ENCODE assay signal across 8 cellular contexts in the genomic region with DNA sequence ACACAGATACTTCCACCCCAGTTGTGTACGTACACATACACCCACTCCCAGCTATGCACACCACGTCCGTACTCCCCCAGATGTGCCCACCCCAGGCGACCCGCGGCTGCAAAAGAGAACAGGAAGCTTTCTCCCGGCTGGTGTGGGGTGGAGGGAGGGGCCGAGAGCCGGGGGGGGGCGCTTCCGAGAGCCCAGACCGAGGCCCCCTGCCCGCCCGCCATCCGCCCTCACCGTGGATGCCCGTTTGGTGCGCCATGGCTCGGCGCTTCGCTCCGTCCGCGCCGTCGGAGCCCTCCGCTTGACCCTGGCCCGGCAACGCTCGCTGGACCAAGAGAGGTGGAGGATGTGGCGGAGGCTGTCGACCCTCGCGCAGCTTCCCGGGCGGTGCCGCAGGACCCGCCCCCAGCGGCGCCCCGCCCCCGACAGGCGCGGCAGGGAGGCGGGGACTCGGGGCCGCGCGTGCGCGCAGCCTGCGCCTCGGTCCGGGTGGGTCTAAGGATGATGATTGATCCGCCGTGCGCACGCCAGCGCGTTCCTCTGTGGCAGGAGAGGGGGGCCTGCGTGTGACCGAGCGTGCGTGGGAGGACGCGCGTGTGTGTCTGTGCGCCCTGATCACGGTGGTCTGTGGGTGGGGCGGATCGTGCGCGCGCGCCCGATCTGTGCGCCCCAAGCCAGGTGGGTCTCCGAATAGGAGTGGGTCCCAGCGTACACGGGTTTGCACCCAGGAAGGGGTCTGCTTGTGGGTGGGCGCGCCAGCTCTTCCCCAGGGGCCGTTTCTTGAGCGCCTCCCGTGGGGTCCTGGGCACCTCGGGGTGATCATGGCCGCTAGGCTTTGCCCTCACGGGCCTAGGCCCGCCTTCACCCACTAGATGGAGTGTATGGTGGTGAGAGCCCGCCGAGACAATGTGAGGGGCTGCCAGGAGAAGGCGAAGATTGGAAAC. TPM values are rescaled to one million over a fixed set of nuclear protein-coding genes. Genes with fewer than 3 reads are reported as not detected.
DNase-seq lines count a peak whose midpoint lies in the region; ATAC-seq and TF ChIP-seq lines count a peak whose summit lies in the region.

A gene (minus strand): TSS at position 398 of the 941 bp plus-strand sequence. CDS start 142 bp downstream, at position 256.

- H3K4ac ChIP-seq in IMR-90 (ENCODE audit: low read depth, low read length), result peak within 1 kb of the TSS; percentile 97

- peak within 1 kb of the TSS; percentile 83 for H3K4me3 ChIP-seq in IMR-90 (ENCODE audit: insufficient read depth, low read depth, low read length)
- H3K4me3 ChIP-seq in SK-N-SH (ENCODE audit: low read depth in 2 of 2, low read length in 1 of 2), result peak within 1 kb of the TSS; percentile 90 to 97
- peak within 1 kb of the TSS; percentile 94 for H3K4me3 ChIP-seq in osteoblast (ENCODE audit: insufficient read depth, low read length)
- H3K4me3 ChIP-seq in testis, result peak within 1 kb of the TSS; percentile 87 to 94

- H3F3A ChIP-seq in SK-N-SH (replicated peaks; ENCODE audit: insufficient read depth), result peaks cover 24% of the 10 kb centered on the region

- peak within 1 kb of the TSS; percentile 75 for H3K18ac ChIP-seq in IMR-90 (ENCODE audit: low read depth, low read length)

- H4K8ac ChIP-seq in IMR-90 (ENCODE audit: low read depth in 2 of 2, low read length in 2 of 2), result peak within 1 kb of the TSS; percentile 95 to 96

- no TSS peak for BruUV-seq in IMR-90 (replicated peaks; lab: Mats Ljungman, UMichigan)

- POLR2A ChIA-PET in IMR-90 (lab: Charles Lee; ENCODE audit: unreplicated experiment), result interaction anchor here (0.6 kb wide), 1 partner anchor 38 kb away, joined by 9 read pairs; no protein-coding TSS in a partner anchor
- POLR2A ChIA-PET in SK-N-SH (lab: Yijun Ruan, JAX), result interaction anchor here (0.7 to 4.6 kb wide), 8 partner anchors 9 to 243 kb away, joined by 3 to 67 read pairs (median 3); a partner anchor contains a TSS

- peak within 1 kb of the TSS; percentile 75 for H3K56ac ChIP-seq in IMR-90 (ENCODE audit: extremely low read depth, insufficient read depth, low read length)

- ATAC-seq in GM21447 (IDR thresholded peaks at IDR 0.05; ENCODE audit: unreplicated experiment), result peak; percentile 64
- peak; percentile 84 for ATAC-seq in IMR-90 (ENCODE audit: low read depth)

- H2BK5ac ChIP-seq in IMR-90 (ENCODE audit: low read depth, low read length, poor library complexity, severe bottlenecking), result peak within 1 kb of the TSS; percentile 92

- TF ChIP-seq RAD21 in IMR-90 (IDR thresholded peaks at IDR 0.05; ENCODE audit: low read length), result no peak
- no peak for TF ChIP-seq RAD21 in SK-N-SH (IDR thresholded peaks at IDR 0.05; ENCODE audit: low read length)

- H3K9me3 ChIP-seq in IMR-90 (ENCODE audit: control insufficient read depth, insufficient read depth, low read length), result 0 out of 2 replicates have a peak, but pooled peaks cover 1% of the 10 kb centered on the region
- no peaks in the 10 kb centered on the region for H3K9me3 ChIP-seq in SK-N-SH
- H3K9me3 ChIP-seq in osteoblast (ENCODE audit: low read depth, low read length), result no peaks in the 10 kb centered on the region
- H3K9me3 ChIP-seq in testis, result no peaks in the 10 kb centered on the region

- H3K23ac ChIP-seq in IMR-90 (ENCODE audit: low read depth, low read length), result peak within 1 kb of the TSS; percentile 96

- H3K79me1 ChIP-seq in IMR-90 (ENCODE audit: low read depth in 1 of 2, low read length in 2 of 2), result peaks cover 14 to 76% of the 10 kb centered on the region in 2 experiments

- TF ChIP-seq POLR2A in IMR-90 (IDR thresholded peaks at IDR 0.05; ENCODE audit: low read depth, low read length) (peak; percentile 71), testis (IDR thresholded peaks at IDR 0.05) (no peak)

- TF ChIP-seq CTCF in IMR-90 (conservative IDR thresholded peaks at IDR 0.05; ENCODE audit: low read depth, low read length), result 0 out of 2 replicates have a peak, but pooled peaks have one; percentile 25
- TF ChIP-seq CTCF in SK-N-SH (IDR thresholded peaks at IDR 0.05), result peak; percentile 53
- TF ChIP-seq CTCF in osteoblast (IDR thresholded peaks at IDR 0.05; ENCODE audit: extremely low read depth, low read depth, low read length), result peak; percentile 36
- peak; percentile 16 to 50 (median 36) for TF ChIP-seq CTCF in testis (IDR thresholded peaks at IDR 0.05)

- H3K4me1 ChIP-seq in IMR-90 (ENCODE audit: control insufficient read depth, insufficient read depth, low read length), result peaks cover 26% of the 10 kb centered on the region
- H3K4me1 ChIP-seq in SK-N-SH (ENCODE audit: control insufficient read depth in 1 of 2, insufficient read depth in 2 of 2, low read depth in 1 of 2, low read length in 1 of 2), result peaks cover 8 to 49% of the 10 kb centered on the region in 2 experiments
- peaks cover 42% of the 10 kb centered on the region for H3K4me1 ChIP-seq in osteoblast (ENCODE audit: insufficient read depth, low read length)
- H3K4me1 ChIP-seq in testis, result peaks cover 38% of the 10 kb centered on the region

- H3K36me3 ChIP-seq in IMR-90 (ENCODE audit: control insufficient read depth, insufficient read depth, low read length) (peaks cover 14% of the 10 kb centered on the region; the same call in 1 of the 2 replicates), SK-N-SH (replicated peaks in 1 of 2; ENCODE audit: control insufficient read depth in 1 of 2, insufficient read depth in 2 of 2, low read length in 1 of 2) (peaks cover 5% of the 10 kb centered on the region in 2 experiments), osteoblast (ENCODE audit: insufficient read depth, low read length) (peaks cover 8% of the 10 kb centered on the region), testis (ENCODE audit: low read depth, missing control alignments) (no peaks in the 10 kb centered on the region)

- peak within 1 kb of the TSS; percentile 91 for H3K27ac ChIP-seq in IMR-90 (ENCODE audit: insufficient read depth, low read length)
- H3K27ac ChIP-seq in SK-N-SH (ENCODE audit: low read depth in 2 of 2, low read length in 1 of 2), result peak within 1 kb of the TSS; percentile 93 to 96
- peak within 1 kb of the TSS; percentile 90 for H3K27ac ChIP-seq in osteoblast (ENCODE audit: low read depth, low read length)
- H3K27ac ChIP-seq in testis, result peak within 1 kb of the TSS; percentile 93 to 96

- H4K91ac ChIP-seq in IMR-90 (ENCODE audit: insufficient read depth, low read depth, low read length), result peak within 1 kb of the TSS; percentile 91

- H3K79me2 ChIP-seq in SK-N-SH (ENCODE audit: insufficient read depth), result peaks cover 62% of the 10 kb centered on the region
- H3K79me2 ChIP-seq in osteoblast (ENCODE audit: insufficient read depth, low read length), result peaks cover 47% of the 10 kb centered on the region

- H3K27me3 ChIP-seq in IMR-90 (ENCODE audit: control insufficient read depth, insufficient read depth, low read length) (no peaks in the 10 kb centered on the region), SK-N-SH (ENCODE audit: insufficient read depth) (no peaks in the 10 kb centered on the region), osteoblast (ENCODE audit: insufficient read depth, low read length) (no peaks in the 10 kb centered on the region), testis (no peaks in the 10 kb centered on the region)

- no peak for TF ChIP-seq EP300 in SK-N-SH (IDR thresholded peaks at IDR 0.05; ENCODE audit: borderline replicate concordance in 1 of 2, low read depth in 1 of 2, low read length in 1 of 2)

- H3K4me2 ChIP-seq in IMR-90 (ENCODE audit: low read depth, low read length) (peak within 1 kb of the TSS; percentile 95), SK-N-SH (peak within 1 kb of the TSS; percentile 89), osteoblast (ENCODE audit: insufficient read depth, low read length) (peak within 1 kb of the TSS; percentile 99)

- peak within 1 kb of the TSS; percentile 77 for H4K5ac ChIP-seq in IMR-90 (ENCODE audit: low read depth, low read length)

- 0 out of 2 replicates have a peak within 1 kb of the TSS, but pooled peaks have one; percentile 40 for H2BK20ac ChIP-seq in IMR-90 (ENCODE audit: low read depth, low read length)

- WGBS in IMR-90 (ENCODE audit: extremely low coverage in 2 of 2, insufficient read length in 1 of 2), 2 experiments, result 0% methylated on average over 11 of the region's 92 CpGs; no CpG with 5 or more reads in 1 of the 2 experiments
- WGBS in SK-N-SH (ENCODE audit: low lambda C conversion rate), result 1% methylated on average over 16 of the region's 92 CpGs
- 0 to 1% methylated on average over 32 to 82 of the region's 92 CpGs for WGBS in testis, 2 donors

- H3K9me2 ChIP-seq in SK-N-SH, result no peaks in the 10 kb centered on the region

- peak within 1 kb of the TSS; percentile 98 for H3K14ac ChIP-seq in IMR-90 (replicated peaks; ENCODE audit: low read depth, low read length)

- CTCF ChIA-PET in IMR-90 (lab: Yijun Ruan, JAX), result interaction anchor here (1.0 to 1.2 kb wide), 2 partner anchors 45 to 100 kb away, joined by 3 read pairs; no protein-coding TSS in a partner anchor
- CTCF ChIA-PET in SK-N-SH (lab: Yijun Ruan, JAX), result interaction anchor here (0.6 to 11.8 kb wide), 7 partner anchors 10 to 247 kb away, joined by 3 to 257 read pairs (median 5); a partner anchor contains a TSS

- intact Hi-C loops in IMR-90 (cut with micrococcal nuclease) (loop anchor here (5.0 kb wide), 1 partner anchor 38 kb away; a partner anchor contains a TSS), testis (cut with DNase I; ENCODE audit: low total_unique reads) (loop anchor here (5.0 kb wide), 1 partner anchor 48 kb away; a partner anchor contains a TSS)

- H4K20me1 ChIP-seq in IMR-90 (ENCODE audit: insufficient read depth, low read length) (peaks cover 30% of the 10 kb centered on the region), SK-N-SH (ENCODE audit: insufficient read depth) (0 out of 2 replicates have a peak, but pooled peaks cover 4% of the 10 kb centered on the region), osteoblast (ENCODE audit: insufficient read depth, low read length) (peaks cover 22% of the 10 kb centered on the region)

- H2AFZ ChIP-seq in IMR-90 (replicated peaks; ENCODE audit: low read length, poor library complexity) (peak within 1 kb of the TSS; percentile 97), SK-N-SH (ENCODE audit: low read depth) (peak within 1 kb of the TSS; percentile 81), osteoblast (ENCODE audit: low read length) (peak within 1 kb of the TSS; percentile 90)

- in situ Hi-C loops in IMR-90 (cut with MboI; ENCODE audit: low sequenced_read_pairs), result no loop called here

- peak within 1 kb of the TSS; percentile 100 for H2AK9ac ChIP-seq in IMR-90 (replicated peaks; ENCODE audit: low read depth, low read length, poor library complexity)

- H2BK120ac ChIP-seq in IMR-90 (ENCODE audit: low read depth, low read length), result peak within 1 kb of the TSS; percentile 79

- DNase-seq in EH (ENCODE audit: low read depth) (peak; percentile 85), IMR-90 (peak; percentile 78), SK-N-SH (peak; percentile 99), glomerular endothelial cell (ENCODE audit: extremely low read depth, low read depth, low spot score) (no peak), osteoblast (ENCODE audit: insufficient read length, low spot score, missing footprints) (peak; percentile 100), testis (peak; percentile 85)
- peak; percentile 92 for DNase-seq in activated naive CD4-positive, alpha-beta T cell treated with anti-CD3 and anti-CD28 coated beads, Interleukin-2, amount 50 U/mL, for 16 hours

- H3K9me1 ChIP-seq in IMR-90 (ENCODE audit: insufficient read depth, low read length), result peaks cover 30% of the 10 kb centered on the region

- H2AK5ac ChIP-seq in IMR-90 (ENCODE audit: low read depth, low read length), result peak within 1 kb of the TSS; percentile 100

- peak within 1 kb of the TSS; percentile 26; the same call in 1 of the 3 replicates for H2BK15ac ChIP-seq in IMR-90 (ENCODE audit: low read depth, low read length)

- peak within 1 kb of the TSS; percentile 92 for H3K9ac ChIP-seq in IMR-90 (ENCODE audit: low read depth, low read length)
- H3K9ac ChIP-seq in SK-N-SH, result peak within 1 kb of the TSS; percentile 83

- dilution Hi-C loops in IMR-90 (cut with HindIII; ENCODE audit: low sequenced_read_pairs, unreplicated experiment), result no loop called here

RNA-seq across cellular contexts. Expression of the gene that starts here (rescaled TPM):
- total RNA-seq in IMR-90 (2012; rRNA removed), result 105 and 111 TPM in 2 replicates
- polyA plus RNA-seq in IMR-90 (2012; rRNA removed), result 145 and 158 TPM in 2 replicates
- 165 and 194 TPM in 2 replicates for polyA plus RNA-seq in IMR-90 (2012; cell fraction: cytosol; rRNA removed)
- 62.0 and 123 TPM in 2 replicates for polyA plus RNA-seq in IMR-90 (2012; cell fraction: nucleus; rRNA removed; ENCODE audit: low replicate concordance)
- 157 and 188 TPM in 2 replicates for polyA plus RNA-seq in SK-N-SH (2012; rRNA removed)
- polyA plus RNA-seq in SK-N-SH (2012; cell fraction: cytosol; rRNA removed), result 81.6 and 132 TPM in 2 replicates
- 125 and 150 TPM in 2 replicates for polyA plus RNA-seq in SK-N-SH (2012; cell fraction: nucleus; rRNA removed)
- 136 and 166 TPM in 2 replicates for total RNA-seq in glomerular endothelial cell
- 115 and 138 TPM in 2 replicates for total RNA-seq in osteoblast
- total RNA-seq in testis, result 10 to 100 TPM; 36.5 to 58.1 TPM
- polyA plus RNA-seq in testis (ENCODE audit: insufficient read depth, low read depth, low replicate concordance), result 30.0 TPM
